8 cellular contexts compared by ENCODE assay signal in genomic region chr6:164178933-164179332, GRCh38.
"Had no signal": no experiment of that assay in that cellular context is flagged by ENCODE, and none has a peak within 500 bp of the region (broad histone marks: within the 10 kb centered on the region; RNA-seq: fewer than 3 reads in every experiment).

No MANE protein-coding gene starts in this region.

- H3K4me3 Mint-ChIP-seq: GM23338, HFFc6, IgD-negative memory B cell had no signal

- H3K4me2 ChIP-seq: GM23338 had no signal

- H3K27ac Mint-ChIP-seq: GM23338, HFFc6, IgD-negative memory B cell had no signal

- FAIRE-seq: HepG2 had no signal

- H3K4me3 ChIP-seq: GM23338, HAP-1 had no signal

- H2AFZ ChIP-seq: GM23338 had no signal

- H3K27ac ChIP-seq: HL-60 had no signal

- H3K36me3 ChIP-seq: HAP-1 had no signal

- H3K4me1 Mint-ChIP-seq: GM23338, IgD-negative memory B cell had no signal

- ATAC-seq: GM23338, HCT116, HepG2 had no signal

- H3K27me3 Mint-ChIP-seq: IgD-negative memory B cell had no signal

- H3K9me3 ChIP-seq: HAP-1 had no signal

- H3K36me3 Mint-ChIP-seq: IgD-negative memory B cell had no signal

- H3K4me1 ChIP-seq: HAP-1 had no signal

- DNase-seq: H7, HFFc6 had no signal
